ENCODE assay signal across 1 cellular context in the genomic region with DNA sequence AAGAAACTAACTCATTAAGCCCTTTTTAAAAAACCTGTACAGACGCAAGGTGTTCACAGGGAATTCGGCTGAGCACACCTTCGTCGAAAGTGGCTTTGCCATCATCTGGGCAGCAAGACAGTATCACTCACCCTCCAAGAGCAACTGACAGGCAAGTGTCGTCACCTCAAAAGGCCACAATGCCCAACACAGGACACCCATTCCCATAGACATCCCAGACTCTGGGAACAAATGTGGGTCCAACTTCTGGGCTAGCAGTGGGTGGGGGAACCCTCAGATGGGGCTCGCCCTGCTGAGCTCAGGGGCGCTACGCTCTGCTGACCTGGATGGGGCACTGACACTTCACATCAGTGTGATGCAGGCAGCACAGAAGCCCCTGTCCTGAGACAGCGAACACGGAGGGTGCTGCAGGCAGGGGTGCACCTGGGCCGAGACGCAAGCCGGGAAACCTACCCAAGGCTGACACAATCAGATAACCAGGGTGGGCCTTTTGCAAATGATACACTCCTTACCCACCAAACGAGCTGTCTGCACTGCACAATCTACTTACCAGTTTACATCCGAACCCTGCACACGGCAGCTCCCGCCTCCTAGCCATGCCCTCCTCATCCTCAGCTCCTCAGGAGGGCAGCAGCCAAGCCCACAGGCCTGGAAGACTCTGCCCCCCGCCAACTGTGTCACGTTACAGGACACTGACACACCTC.
TF ChIP-seq lines count a peak whose summit lies in the region.

No MANE protein-coding gene starts in this region.

TF ChIP-seq in IMR-90, 13 proteins besides CTCF, POLR2A, EP300 and RAD21:
- TF ChIP-seq FOS (IDR thresholded peaks at IDR 0.05; ENCODE audit: low read depth, low read length) (no peak), CEBPB (IDR thresholded peaks at IDR 0.05; ENCODE audit: low read depth, low read length) (no peak), RFX5 (IDR thresholded peaks at IDR 0.05; ENCODE audit: low read depth, low read length) (no peak), SMC3 (IDR thresholded peaks at IDR 0.05; ENCODE audit: low read depth, low read length) (no peak), MAZ (IDR thresholded peaks at IDR 0.05; ENCODE audit: borderline replicate concordance, low read depth, low read length) (no peak), BHLHE40 (IDR thresholded peaks at IDR 0.05; ENCODE audit: low read depth, low read length) (no peak), RCOR1 (IDR thresholded peaks at IDR 0.05; ENCODE audit: insufficient replicate concordance, low read length) (no peak), MAFK (IDR thresholded peaks at IDR 0.05; ENCODE audit: low read depth, low read length) (no peak), CHD1 (IDR thresholded peaks at IDR 0.05; ENCODE audit: low read depth, low read length) (no peak)
